2 cellular contexts compared by ENCODE assay signal in genomic region chr5:142543951-142544753, GRCh38.
TF ChIP-seq lines count a peak whose summit lies in the region.

No MANE protein-coding gene starts in this region.

TF ChIP-seq in SK-N-SH, 30 proteins besides CTCF, POLR2A, EP300 and RAD21:
- TF ChIP-seq RCOR1 (IDR thresholded peaks at IDR 0.05; ENCODE audit: low read length) (no peak), JUND (IDR thresholded peaks at IDR 0.05) (peak; percentile 10; the same call in 1 of the 2 replicates), TCF12 (IDR thresholded peaks at IDR 0.05) (peak; percentile 21; the same call in 1 of the 2 replicates)

TF ChIP-seq in endothelial cell of umbilical vein, 7 proteins besides CTCF, POLR2A, EP300 and RAD21:
- no peak for TF ChIP-seq EZH2 (IDR thresholded peaks at IDR 0.05; ENCODE audit: borderline replicate concordance, low read depth, low read length, severe bottlenecking)
- TF ChIP-seq POLR2AphosphoS5 (IDR thresholded peaks at IDR 0.05; ENCODE audit: insufficient read depth, low read depth, low read length), result no peak
- TF ChIP-seq MYC (IDR thresholded peaks at IDR 0.05; ENCODE audit: low read depth, low read length), result no peak
